19 cellular contexts compared by ENCODE assay signal in the genomic region with DNA sequence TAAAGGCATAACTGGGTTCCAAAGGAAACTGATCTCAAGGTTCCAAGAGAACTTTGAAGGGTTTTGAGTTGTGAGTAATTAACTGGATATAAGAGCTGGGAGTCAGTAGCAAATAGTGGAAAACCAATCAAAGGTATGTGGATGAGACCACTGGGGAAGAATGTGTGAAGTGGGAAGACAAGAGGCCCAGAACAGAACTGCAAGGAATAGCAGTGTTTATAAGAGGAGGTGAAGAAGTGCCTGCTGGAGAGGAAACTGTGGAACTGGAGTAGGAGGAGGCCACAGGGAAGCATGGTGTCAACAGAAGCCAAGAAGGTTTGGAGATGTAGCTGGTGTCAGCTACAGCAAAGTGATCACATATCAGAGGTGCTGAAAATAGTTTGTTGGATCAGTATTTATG. TPM values are rescaled to one million over a fixed set of nuclear protein-coding genes. Genes with fewer than 3 reads are reported as not detected.
A peak's percentile ranks its signal among the peaks of the same experiment; 100 is the strongest.
DNase-seq lines count a peak whose midpoint lies in the region; ATAC-seq and TF ChIP-seq lines count a peak whose summit lies in the region.
"Had no signal": no experiment of that assay in that cellular context is flagged by ENCODE, and none has a peak within 500 bp of the region (broad histone marks: within the 10 kb centered on the region; RNA-seq: fewer than 3 reads in every experiment).

No MANE protein-coding gene starts in this region.

- no peak overlapping the region for H3K9ac ChIP-seq in IMR-90 (ENCODE audit: low read depth, low read length)
- no peak overlapping the region for H3K9ac ChIP-seq in mesenchymal stem cell (ENCODE audit: low read length)
- H3K9ac ChIP-seq: BLaER1 treated with 17β-estradiol and CSF1 and Interleukin-3, amounts not matched to agents 10 nM and 100 nM had no signal

- H2BK5ac ChIP-seq in IMR-90 (ENCODE audit: low read depth, low read length, poor library complexity, severe bottlenecking) (no peak overlapping the region), mesenchymal stem cell (ENCODE audit: low read depth, low read length, poor library complexity, severe bottlenecking) (no peak overlapping the region)

- H2BK12ac ChIP-seq in mesenchymal stem cell (ENCODE audit: low read length in 2 of 2) = no peak overlapping the region

- H3K9me1 ChIP-seq in IMR-90 (ENCODE audit: insufficient read depth, low read length) = no peaks in the 10 kb centered on the region

- POLR2A ChIA-PET in AG04450 (lab: Yijun Ruan, JAX) = no interaction called here
- POLR2A ChIA-PET in IMR-90 (lab: Charles Lee; ENCODE audit: unreplicated experiment) = no interaction called here

- H3K4ac ChIP-seq in IMR-90 (ENCODE audit: low read depth, low read length) (no peak overlapping the region), mesenchymal stem cell (ENCODE audit: low read depth in 1 of 2, low read length in 2 of 2) (no peak overlapping the region)

- no peak overlapping the region for H2BK15ac ChIP-seq in IMR-90 (ENCODE audit: low read depth, low read length)
- no peak overlapping the region for H2BK15ac ChIP-seq in mesenchymal stem cell (ENCODE audit: low read depth, poor library complexity, severe bottlenecking)

- dilution Hi-C loops in IMR-90 (cut with HindIII; ENCODE audit: low sequenced_read_pairs, unreplicated experiment) = no loop called here

- H3K4me1 ChIP-seq in IMR-90 (ENCODE audit: control insufficient read depth, insufficient read depth, low read length) = no peaks in the 10 kb centered on the region
- no peaks in the 10 kb centered on the region for H3K4me1 ChIP-seq in mesenchymal stem cell (ENCODE audit: control insufficient read depth, insufficient read depth, low read depth, low read length)
- H3K4me1 ChIP-seq: BE2C; BLaER1 treated with 17β-estradiol and CSF1 and Interleukin-3, amounts not matched to agents 10 nM and 100 nM had no signal

- H3K9me3 ChIP-seq in AG04450 (ENCODE audit: control insufficient read depth, insufficient read depth, low read length) = no peaks in the 10 kb centered on the region
- no peaks in the 10 kb centered on the region for H3K9me3 ChIP-seq in IMR-90 (ENCODE audit: control insufficient read depth, insufficient read depth, low read length)
- no peaks in the 10 kb centered on the region for H3K9me3 ChIP-seq in mesenchymal stem cell (ENCODE audit: control insufficient read depth, low read length)
- H3K9me3 ChIP-seq: BE2C had no signal

- no TSS peak for BruUV-seq in IMR-90 (replicated peaks; lab: Mats Ljungman, UMichigan)

- TF ChIP-seq RAD21 in IMR-90 (IDR thresholded peaks at IDR 0.05; ENCODE audit: low read length) = no peak

- H3K14ac ChIP-seq in IMR-90 (replicated peaks; ENCODE audit: low read depth, low read length) (no peak overlapping the region), mesenchymal stem cell (ENCODE audit: low read length in 2 of 2) (no peak overlapping the region)

- DNase-seq in AG04450 (ENCODE audit: low read depth, low spot score) (no peak), IMR-90 (peak; percentile 27), mesenchymal stem cell (no peak), DMS 273 treated with DMSO at 0.1 percent for 48 hours (lab: John Stamatoyannopoulos, UW) (no peak), mucosa of gallbladder (ENCODE audit: low spot score) (no peak)
- DNase-seq: AML-193; BE2C; CD4-positive, alpha-beta T cell; CD8-positive, alpha-beta memory T cell; DND-41; EL; GDM1; H9; HFFc6 had no signal

- TF ChIP-seq CTCF in AG04450 (IDR thresholded peaks at IDR 0.05; ENCODE audit: low read depth, low read length) (0 out of 2 replicates have a peak, but pooled peaks have one; percentile 5), IMR-90 (conservative IDR thresholded peaks at IDR 0.05; ENCODE audit: low read depth, low read length) (no peak)

- H3K23ac ChIP-seq in IMR-90 (ENCODE audit: low read depth, low read length) (no peak overlapping the region), mesenchymal stem cell (ENCODE audit: low read length in 2 of 2) (no peak overlapping the region)

- intact Hi-C loops in IMR-90 (cut with micrococcal nuclease) = loop anchor here (10.0 kb wide), 2 partner anchors 355 to 1905 kb away; partner anchors contain the start of gene HS3ST5

- H4K91ac ChIP-seq in IMR-90 (ENCODE audit: insufficient read depth, low read depth, low read length) (no peak overlapping the region), mesenchymal stem cell (ENCODE audit: low read length) (no peak overlapping the region)

- no peak overlapping the region for H3K27ac ChIP-seq in AG04450 (ENCODE audit: low read depth, low read length)
- no peak overlapping the region for H3K27ac ChIP-seq in IMR-90 (ENCODE audit: insufficient read depth, low read length)
- no peak overlapping the region for H3K27ac ChIP-seq in mesenchymal stem cell (ENCODE audit: low read length, poor library complexity, severe bottlenecking)
- H3K27ac ChIP-seq: 22Rv1; BLaER1 treated with 17β-estradiol and CSF1 and Interleukin-3, amounts not matched to agents 10 nM and 100 nM had no signal

- H2BK120ac ChIP-seq in IMR-90 (ENCODE audit: low read depth, low read length) = no peak overlapping the region
- H2BK120ac ChIP-seq in mesenchymal stem cell (ENCODE audit: low read depth, low read length) = peak overlapping the region; percentile 34

- H2AK9ac ChIP-seq in IMR-90 (replicated peaks; ENCODE audit: low read depth, low read length, poor library complexity) = no peak overlapping the region

- H3K56ac ChIP-seq in IMR-90 (ENCODE audit: extremely low read depth, insufficient read depth, low read length) = no peak overlapping the region

- no peaks in the 10 kb centered on the region for H4K20me1 ChIP-seq in IMR-90 (ENCODE audit: insufficient read depth, low read length)
- H4K20me1 ChIP-seq: BLaER1 treated with 17β-estradiol and CSF1 and Interleukin-3, amounts not matched to agents 10 nM and 100 nM had no signal

- H4K8ac ChIP-seq in IMR-90 (ENCODE audit: low read depth in 2 of 2, low read length in 2 of 2) (no peak overlapping the region), mesenchymal stem cell (ENCODE audit: low read length) (no peak overlapping the region)

- no peak for TF ChIP-seq POLR2A in IMR-90 (IDR thresholded peaks at IDR 0.05; ENCODE audit: low read depth, low read length)

- H3K36me3 ChIP-seq in IMR-90 (ENCODE audit: control insufficient read depth, insufficient read depth, low read length) = no peaks in the 10 kb centered on the region
- no peaks in the 10 kb centered on the region for H3K36me3 ChIP-seq in mesenchymal stem cell (ENCODE audit: control insufficient read depth in 1 of 2, insufficient read depth in 2 of 2, low read depth in 1 of 2, low read length in 2 of 2)
- H3K36me3 ChIP-seq: BE2C; BLaER1 treated with 17β-estradiol and CSF1 and Interleukin-3, amounts not matched to agents 10 nM and 100 nM had no signal

- H3K18ac ChIP-seq in IMR-90 (ENCODE audit: low read depth, low read length) (no peak overlapping the region), mesenchymal stem cell (ENCODE audit: low read depth in 1 of 2, low read length in 2 of 2) (no peak overlapping the region)

- H2AK5ac ChIP-seq in IMR-90 (ENCODE audit: low read depth, low read length) (no peak overlapping the region), mesenchymal stem cell (ENCODE audit: low read length, severe bottlenecking) (no peak overlapping the region)

- no peak overlapping the region for H2BK20ac ChIP-seq in IMR-90 (ENCODE audit: low read depth, low read length)

- CTCF ChIA-PET in AG04450 (lab: Charles Lee) (interaction anchor here (0.6 to 8.6 kb wide), 4 partner anchors 9 to 1909 kb away, joined by 3 to 232 read pairs (median 10); no protein-coding TSS in a partner anchor), IMR-90 (lab: Yijun Ruan, JAX) (interaction anchor here (2.2 kb wide), 1 partner anchor 119 kb away, joined by 7 read pairs; no protein-coding TSS in a partner anchor)

- in situ Hi-C loops in IMR-90 (cut with MboI; ENCODE audit: low sequenced_read_pairs) = loop anchor here (25.0 kb wide), 1 partner anchor 298 kb away; no protein-coding TSS in a partner anchor

- no peak overlapping the region for H2AFZ ChIP-seq in IMR-90 (replicated peaks; ENCODE audit: low read length, poor library complexity)
- H2AFZ ChIP-seq in mesenchymal stem cell (ENCODE audit: low read depth, low read length) = no peak overlapping the region
- H2AFZ ChIP-seq: GM23338 had no signal

- H3K4me2 ChIP-seq in IMR-90 (ENCODE audit: low read depth, low read length) = no peak overlapping the region
- H3K4me2 ChIP-seq in mesenchymal stem cell (ENCODE audit: low read length, poor library complexity, severe bottlenecking) = no peak overlapping the region
- H3K4me2 ChIP-seq: BLaER1 treated with 17β-estradiol and CSF1 and Interleukin-3, amounts not matched to agents 10 nM and 100 nM; GM23338 had no signal

- H4K5ac ChIP-seq in IMR-90 (ENCODE audit: low read depth, low read length) = no peak overlapping the region

- peak; percentile 11; the same call in 1 of the 2 replicates for ATAC-seq in IMR-90 (ENCODE audit: low read depth)
- ATAC-seq in HG03095 (IDR thresholded peaks at IDR 0.05; ENCODE audit: unreplicated experiment) = no peak
- ATAC-seq: GM12878, GM23338 had no signal

- H3K4me3 ChIP-seq in AG04450 (ENCODE audit: low read depth, low read length) (no peak overlapping the region), IMR-90 (ENCODE audit: insufficient read depth, low read depth, low read length) (no peak overlapping the region), mesenchymal stem cell (ENCODE audit: insufficient read depth in 1 of 2, low read depth in 1 of 2, low read length in 2 of 2) (no peak overlapping the region)
- H3K4me3 ChIP-seq: BLaER1 treated with 17β-estradiol and CSF1 and Interleukin-3, amounts not matched to agents 10 nM and 100 nM; GM12878; GM23338 had no signal

- H3K79me1 ChIP-seq in IMR-90 (ENCODE audit: low read depth in 1 of 2, low read length in 2 of 2) = no peaks in the 10 kb centered on the region
- H3K79me1 ChIP-seq in mesenchymal stem cell (replicated peaks; ENCODE audit: low read length, poor library complexity, severe bottlenecking) = no peaks in the 10 kb centered on the region

- H3K27me3 ChIP-seq in AG04450 (ENCODE audit: control insufficient read depth, insufficient read depth, low read length) (no peaks in the 10 kb centered on the region), IMR-90 (ENCODE audit: control insufficient read depth, insufficient read depth, low read length) (no peaks in the 10 kb centered on the region), mesenchymal stem cell (ENCODE audit: control insufficient read depth in 1 of 2, insufficient read depth in 1 of 2, low read length in 2 of 2) (no peaks in the 10 kb centered on the region)
- H3K27me3 ChIP-seq: BE2C; BLaER1 treated with 17β-estradiol and CSF1 and Interleukin-3, amounts not matched to agents 10 nM and 100 nM had no signal

TF ChIP-seq in IMR-90, 13 proteins besides CTCF, POLR2A, EP300 and RAD21 (continues in another document):
- TF ChIP-seq BHLHE40 (IDR thresholded peaks at IDR 0.05; ENCODE audit: low read depth, low read length) = no peak
- TF ChIP-seq CEBPB (IDR thresholded peaks at IDR 0.05; ENCODE audit: low read depth, low read length) = no peak

RNA-seq across cellular contexts. Expression of gene HDAC2, which starts 18.7 kb away (rescaled TPM):
- polyA plus RNA-seq in AG04450 (2011; rRNA removed) (171 and 242 TPM in 2 replicates), IMR-90 (2012; rRNA removed) (97.5 and 122 TPM in 2 replicates)
- 101 and 219 TPM in 2 replicates for polyA minus RNA-seq in AG04450 (2011; rRNA and poly(A)+ RNA removed)
- total RNA-seq in IMR-90 (2012; rRNA removed) (72.6 and 116 TPM in 2 replicates), mucosa of gallbladder (64.5 TPM)
- polyA plus RNA-seq in IMR-90 (2012; cell fraction: cytosol; rRNA removed) = 31.9 and 36.0 TPM in 2 replicates
- 19.3 and 59.9 TPM in 2 replicates for polyA plus RNA-seq in IMR-90 (2012; cell fraction: nucleus; rRNA removed; ENCODE audit: low replicate concordance)
- 68.6 TPM for polyA plus RNA-seq in mesenchymal stem cell (2013, experiment 1 of 2)
- 75.4 TPM for polyA plus RNA-seq in mesenchymal stem cell (2013, experiment 2 of 2)
